In genomic region chr3:182793663-182794454, GRCh38 we compare ENCODE assay signal across 1 cellular context.
TF ChIP-seq lines count a peak whose summit lies in the region.

No MANE protein-coding gene starts in this region.

TF ChIP-seq in GM12878, 131 proteins besides CTCF, POLR2A, EP300 and RAD21 (continued from another document):
- TF ChIP-seq STAT1 (conservative IDR thresholded peaks at IDR 0.05): 0 out of 2 replicates have a peak, but pooled peaks have one; percentile 19
- no peak for TF ChIP-seq RELA (IDR thresholded peaks at IDR 0.05; ENCODE audit: borderline replicate concordance, partially characterized antibody)
- TF ChIP-seq CBFB (IDR thresholded peaks at IDR 0.05; ENCODE audit: low read depth): no peak
- no peak for TF ChIP-seq SMAD5 (IDR thresholded peaks at IDR 0.05; ENCODE audit: low read depth)
- peak; percentile 78 for TF ChIP-seq BACH1 (IDR thresholded peaks at IDR 0.05; ENCODE audit: borderline replicate concordance)
- peak; percentile 16; the same call in 1 of the 2 replicates for TF ChIP-seq POLR2AphosphoS5 (IDR thresholded peaks at IDR 0.05; ENCODE audit: low read length)
- no peak for TF ChIP-seq MTA2 (IDR thresholded peaks at IDR 0.05; ENCODE audit: low read depth)
- peak; percentile 12; the same call in 1 of the 2 replicates for TF ChIP-seq RB1 (IDR thresholded peaks at IDR 0.05; ENCODE audit: borderline replicate concordance)
- no peak for TF ChIP-seq ELK1 (IDR thresholded peaks at IDR 0.05; ENCODE audit: low read depth, low read length)
- TF ChIP-seq EGR1 (IDR thresholded peaks at IDR 0.05; ENCODE audit: borderline replicate concordance in 1 of 2, low read depth in 2 of 2, low read length in 2 of 2): peak in 1 of 2 experiments; percentile 94; a peak in 2 of 3 replicates
- no peak for TF ChIP-seq HDAC2 (IDR thresholded peaks at IDR 0.05)
- TF ChIP-seq ZBED1 (IDR thresholded peaks at IDR 0.05; ENCODE audit: borderline replicate concordance): peak; percentile 75; the same call in 1 of the 2 replicates
- TF ChIP-seq CHD2 (IDR thresholded peaks at IDR 0.05; ENCODE audit: borderline replicate concordance, low read depth, low read length): no peak
- peak; percentile 72; the same call in 1 of the 2 replicates for TF ChIP-seq ZSCAN29 (IDR thresholded peaks at IDR 0.05)
- TF ChIP-seq CREB1 (IDR thresholded peaks at IDR 0.05; ENCODE audit: low read depth): peak; percentile 36; the same call in 1 of the 2 replicates
- TF ChIP-seq GATAD2B (conservative IDR thresholded peaks at IDR 0.05; ENCODE audit: low read depth): peak; percentile 83
- peak; percentile 56; the same call in 1 of the 2 replicates for TF ChIP-seq ZNF217 (IDR thresholded peaks at IDR 0.05)
- peak in 1 of 2 experiments; percentile 36; a peak in 1 of 4 replicates for TF ChIP-seq BHLHE40 (IDR thresholded peaks at IDR 0.05; ENCODE audit: borderline replicate concordance in 1 of 2, low read depth in 2 of 2, low read length in 1 of 2)
- no peak for TF ChIP-seq FOXK2 (IDR thresholded peaks at IDR 0.05)
- TF ChIP-seq TARDBP (IDR thresholded peaks at IDR 0.05; ENCODE audit: borderline replicate concordance): no peak
- 0 out of 2 replicates have a peak, but pooled peaks have one; percentile 3 for TF ChIP-seq TCF3 (IDR thresholded peaks at IDR 0.05; ENCODE audit: borderline replicate concordance, insufficient read depth, low read depth, low read length)
- peak; percentile 64 for TF ChIP-seq NBN (IDR thresholded peaks at IDR 0.05)
- no peak for TF ChIP-seq JUND (IDR thresholded peaks at IDR 0.05; ENCODE audit: low read depth, low read length)
